In genomic region chr16:54718376-54718775, GRCh38 we compare ENCODE assay signal across 20 cellular contexts.
DNase-seq lines count a peak whose midpoint lies in the region; ATAC-seq and TF ChIP-seq lines count a peak whose summit lies in the region.
"Had no signal": no experiment of that assay in that cellular context is flagged by ENCODE, and none has a peak within 500 bp of the region (broad histone marks: within the 10 kb centered on the region; RNA-seq: fewer than 3 reads in every experiment).

No MANE protein-coding gene starts in this region.

- H3K4me3 ChIP-seq in WERI-Rb-1 (ENCODE audit: low read depth, low read length) (no peak overlapping the region), lung (no peak overlapping the region)
- H3K4me3 ChIP-seq: A549; BLaER1 treated with 17β-estradiol and CSF1 and Interleukin-3, amounts not matched to agents 10 nM and 100 nM had no signal

- WGBS in lung, 2 donors: 92% methylated on average over 12 of the region's 12 CpGs

- H3K36me3 ChIP-seq in WERI-Rb-1 (no peaks in the 10 kb centered on the region), lung (ENCODE audit: control insufficient read depth in 2 of 2, insufficient read depth in 2 of 2, low read length in 2 of 2) (no peaks in the 10 kb centered on the region)
- H3K36me3 ChIP-seq: BE2C; BLaER1 treated with 17β-estradiol and CSF1 and Interleukin-3, amounts not matched to agents 10 nM and 100 nM had no signal

- H3K9me3 ChIP-seq in WERI-Rb-1 (ENCODE audit: severe bottlenecking) (peaks cover 6% of the 10 kb centered on the region), lung (ENCODE audit: control insufficient read depth in 2 of 2, insufficient read depth in 1 of 2, low read length in 1 of 2) (peaks cover 0 to 6% of the 10 kb centered on the region in 2 donors)
- H3K9me3 ChIP-seq: BE2C had no signal

- H3K4me1 ChIP-seq in lung (ENCODE audit: control insufficient read depth in 2 of 2, insufficient read depth in 2 of 2, low read length in 2 of 2): no peaks in the 10 kb centered on the region
- H3K4me1 ChIP-seq: A549, BE2C had no signal

- no peak for ATAC-seq in lung (ENCODE audit: insufficient read depth, low FRiP score)
- ATAC-seq in HG02981 (IDR thresholded peaks at IDR 0.05; ENCODE audit: unreplicated experiment): no peak
- ATAC-seq: A549, HCT116 had no signal

- H3K27ac ChIP-seq in WERI-Rb-1 (no peak overlapping the region), lung (ENCODE audit: low read depth in 1 of 2, low read length in 1 of 2) (no peak overlapping the region)
- H3K27ac ChIP-seq: A549; BLaER1 treated with 17β-estradiol and CSF1 and Interleukin-3, amounts not matched to agents 10 nM and 100 nM had no signal

- DNase-seq in NCI-H748 (lab: John Stamatoyannopoulos, UW; ENCODE audit: unreplicated experiment) (peak; percentile 25), NCI-H748 treated with DMSO at 0.1 percent for 48 hours (lab: John Stamatoyannopoulos, UW) (no peak), NCI-H524 treated with DMSO at 0.1 percent for 48 hours (lab: John Stamatoyannopoulos, UW) (peak; percentile 81), WERI-Rb-1 (peak; percentile 71), lung (ENCODE audit: low spot score) (peak; percentile 16), SW480 (ENCODE audit: low spot score) (no peak)
- no peak for DNase-seq in stimulated activated naive CD4-positive, alpha-beta T cell treated with Interleukin-2 at 50 U/mL for 16 hours (lab: John Stamatoyannopoulos, UW)
- DNase-seq: 8988T; ACHN; AML-193; BE2C; Calu3; CD4-positive, alpha-beta memory T cell; DMS153; DND-41; H9 had no signal

- H3K27me3 ChIP-seq in WERI-Rb-1 (ENCODE audit: insufficient read depth, low read depth, severe bottlenecking) (no peaks in the 10 kb centered on the region), lung (ENCODE audit: control insufficient read depth, insufficient read depth) (no peaks in the 10 kb centered on the region)
- H3K27me3 ChIP-seq: BLaER1 treated with 17β-estradiol and CSF1 and Interleukin-3, amounts not matched to agents 10 nM and 100 nM had no signal

- no peak for TF ChIP-seq CTCF in WERI-Rb-1 (IDR thresholded peaks at IDR 0.05; ENCODE audit: low read depth, low read length)
- no peak for TF ChIP-seq CTCF in lung (IDR thresholded peaks at IDR 0.05; ENCODE audit: control extremely low read depth, extremely low read depth)

Comparison
In these comparisons a context has a peak if more than half of its experiments do, and no peak if none do; other contexts are left out.
1. DNase-seq: peak in NCI-H748 (single experiment), NCI-H524 treated with DMSO at 0.1 percent for 48 hours (single experiment), WERI-Rb-1 (single experiment) and lung (single experiment); none in NCI-H748 treated with DMSO at 0.1 percent for 48 hours (single experiment), SW480 (single experiment) and stimulated activated naive CD4-positive, alpha-beta T cell treated with Interleukin-2 at 50 U/mL for 16 hours (single experiment).